ENCODE assay signal across 18 cellular contexts in the genomic region with DNA sequence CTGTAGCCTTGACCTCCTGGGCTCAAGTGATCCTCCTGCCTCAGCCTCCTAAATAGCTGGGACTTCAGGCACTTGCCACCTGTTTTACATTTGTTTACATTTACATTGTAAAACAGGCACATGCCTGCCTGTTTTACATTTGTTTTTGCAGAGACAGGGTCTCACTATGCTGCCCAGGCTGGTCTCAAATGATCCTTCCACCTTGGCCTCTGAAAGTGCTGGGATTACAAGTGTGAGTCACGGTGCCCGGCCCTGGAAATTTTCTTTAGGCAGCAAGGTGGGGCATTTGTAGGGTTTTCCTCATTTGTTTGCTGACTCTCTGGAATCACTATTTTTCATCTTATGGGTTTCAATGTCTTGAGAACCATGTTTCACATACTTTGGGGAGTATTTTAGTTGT. TPM values are rescaled to one million over a fixed set of nuclear protein-coding genes. Genes with fewer than 3 reads are reported as not detected.
"Had no signal": no experiment of that assay in that cellular context is flagged by ENCODE, and none has a peak within 500 bp of the region (broad histone marks: within the 10 kb centered on the region; RNA-seq: fewer than 3 reads in every experiment).

No MANE protein-coding gene starts in this region.

- ATAC-seq: activated CD4-positive, alpha-beta T cell treated with anti-CD3 and anti-CD28 coated beads for 36 hours; activated CD8-positive, alpha-beta memory T cell treated with anti-CD3 and anti-CD28 coated beads, Interleukin-2, amount 10 ng/mL, durations not matched to agents 7 days and 5 days; gastroesophageal sphincter; natural killer cell had no signal

- H3K36me3 Mint-ChIP-seq: activated CD8-positive, alpha-beta memory T cell treated with anti-CD3 and anti-CD28 coated beads, Interleukin-2, amount 10 ng/mL, durations not matched to agents 7 days and 5 days; activated naive CD8-positive, alpha-beta T cell; natural killer cell had no signal

- H3K27me3 ChIP-seq: dorsolateral prefrontal cortex, gastroesophageal sphincter, tibial artery, vagina had no signal

- H3K4me3 Mint-ChIP-seq: activated CD4-positive, alpha-beta T cell treated with anti-CD3 and anti-CD28 coated beads for 36 hours; activated CD8-positive, alpha-beta memory T cell treated with anti-CD3 and anti-CD28 coated beads, Interleukin-2, amount 10 ng/mL, durations not matched to agents 7 days and 5 days; activated naive CD8-positive, alpha-beta T cell; endodermal cell; natural killer cell had no signal

- H3K4me3 ChIP-seq: dorsolateral prefrontal cortex, gastroesophageal sphincter, tibial artery, vagina had no signal

- H3K9me3 Mint-ChIP-seq: natural killer cell had no signal

- H3K4me1 Mint-ChIP-seq: activated CD4-positive, alpha-beta T cell treated with anti-CD3 and anti-CD28 coated beads for 36 hours; activated CD8-positive, alpha-beta memory T cell treated with anti-CD3 and anti-CD28 coated beads, Interleukin-2, amount 10 ng/mL, durations not matched to agents 7 days and 5 days; endodermal cell; natural killer cell had no signal

- H3K9me3 ChIP-seq: gastroesophageal sphincter, tibial artery, vagina had no signal

- H3K27me3 Mint-ChIP-seq: activated CD4-positive, alpha-beta T cell treated with anti-CD3 and anti-CD28 coated beads for 36 hours; activated naive CD8-positive, alpha-beta T cell had no signal

- H3K36me3 ChIP-seq: gastroesophageal sphincter, tibial artery, vagina had no signal

- H3K4me1 ChIP-seq: vagina had no signal

- H3K27ac Mint-ChIP-seq: activated CD4-positive, alpha-beta T cell treated with anti-CD3 and anti-CD28 coated beads for 36 hours; activated CD8-positive, alpha-beta memory T cell treated with anti-CD3 and anti-CD28 coated beads, Interleukin-2, amount 10 ng/mL, durations not matched to agents 7 days and 5 days; activated naive CD8-positive, alpha-beta T cell; endodermal cell; natural killer cell had no signal

- H3K27ac ChIP-seq: dorsolateral prefrontal cortex, tibial artery, vagina had no signal

- DNase-seq: activated CD4-positive, alpha-beta T cell treated with anti-CD3 and anti-CD28 coated beads for 36 hours; activated CD4-positive, alpha-beta T cell treated with anti-CD3 and anti-CD28 coated beads, Interleukin-2, amount 50 U/mL, for 48 hours; activated CD8-positive, alpha-beta memory T cell treated with anti-CD3 and anti-CD28 coated beads, Interleukin-2, amount 10 ng/mL, durations not matched to agents 7 days and 5 days; amniotic stem cell; dorsolateral prefrontal cortex; endodermal cell; erythroblast; mesendoderm; natural killer cell; stimulated activated CD4-positive, alpha-beta T cell treated with anti-CD3 and anti-CD28 coated beads, Interleukin-2, amount 100 ng/mL, for 24 hours; stimulated activated naive CD4-positive, alpha-beta T cell treated with Interleukin-2 at 50 U/mL for 16 hours; substantia nigra; SW 1271; T-helper 2 cell; tibial artery had no signal

RNA-seq across cellular contexts. Expression of gene RBPMS2, which starts 25.1 kb away (rescaled TPM):
- total RNA-seq: activated CD4-positive, alpha-beta T cell treated with anti-CD3 and anti-CD28 coated beads for 36 hours; activated CD8-positive, alpha-beta memory T cell treated with anti-CD3 and anti-CD28 coated beads, Interleukin-2, amount 10 ng/mL, durations not matched to agents 7 days and 5 days had no signal
